ENCODE assay signal across 14 cellular contexts in genomic region chr14:39140170-39140569, GRCh38.
"Had no signal": no experiment of that assay in that cellular context is flagged by ENCODE, and none has a peak within 500 bp of the region (broad histone marks: within the 10 kb centered on the region; RNA-seq: fewer than 3 reads in every experiment).

No MANE protein-coding gene starts in this region.

- H3K4me1 ChIP-seq: psoas muscle, suprapubic skin, upper lobe of left lung had no signal

- H3K27me3 Mint-ChIP-seq: activated CD4-positive, alpha-beta memory T cell treated with anti-CD3 and anti-CD28 coated beads for 36 hours; naive thymus-derived CD4-positive, alpha-beta T cell had no signal

- ATAC-seq: naive thymus-derived CD4-positive, alpha-beta T cell; psoas muscle; sciatic nerve had no signal

- H3K27ac Mint-ChIP-seq: activated CD4-positive, alpha-beta memory T cell treated with anti-CD3 and anti-CD28 coated beads for 36 hours; activated naive CD4-positive, alpha-beta T cell treated with anti-CD3 and anti-CD28 coated beads for 36 hours had no signal

- H3K4me3 ChIP-seq: lung, psoas muscle, spleen, suprapubic skin, upper lobe of left lung had no signal

- H3K9me3 ChIP-seq: psoas muscle, suprapubic skin, upper lobe of left lung had no signal

- H3K27me3 ChIP-seq: spleen, suprapubic skin, upper lobe of left lung had no signal

- H3K4me3 Mint-ChIP-seq: activated CD4-positive, alpha-beta memory T cell treated with anti-CD3 and anti-CD28 coated beads for 36 hours; activated naive CD4-positive, alpha-beta T cell treated with anti-CD3 and anti-CD28 coated beads for 36 hours; naive thymus-derived CD4-positive, alpha-beta T cell had no signal

- DNase-seq: activated CD4-positive, alpha-beta memory T cell treated with anti-CD3 and anti-CD28 coated beads for 36 hours; activated CD4-positive, alpha-beta T cell treated with anti-CD3 and anti-CD28 coated beads for 1 hour; activated naive CD4-positive, alpha-beta T cell treated with anti-CD3 and anti-CD28 coated beads for 36 hours; effector memory CD4-positive, alpha-beta T cell; naive thymus-derived CD4-positive, alpha-beta T cell; psoas muscle; spleen; stimulated activated CD4-positive, alpha-beta T cell treated with anti-CD3 and anti-CD28 coated beads, Interleukin-1b, Interleukin-23, amount 100 ng/mL, for 48 hours; stimulated activated naive CD4-positive, alpha-beta T cell; upper lobe of left lung had no signal

- H3K27ac ChIP-seq: epithelial cell of prostate, psoas muscle, spleen, suprapubic skin, upper lobe of left lung had no signal
